In the genomic region with DNA sequence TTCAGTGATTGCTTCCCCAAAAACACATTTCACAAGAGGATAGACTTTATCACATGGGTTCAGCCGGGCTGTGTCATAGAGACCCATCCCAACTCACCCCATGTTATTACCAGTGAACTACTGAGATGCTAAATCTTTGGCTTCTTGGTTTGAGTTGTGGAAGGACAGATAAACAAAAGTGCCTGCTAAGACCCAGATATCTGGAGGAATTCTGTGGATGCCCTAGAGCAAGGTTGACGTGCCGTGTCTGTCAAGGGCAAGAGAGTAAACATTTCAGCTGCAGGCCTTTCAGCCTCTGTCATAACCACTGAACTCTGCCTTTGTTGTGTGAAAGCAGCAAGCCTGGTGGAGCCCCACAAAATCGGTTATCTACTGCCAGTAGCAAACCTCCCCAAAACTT, we compare ENCODE assay signal across 18 cellular contexts. TPM values are rescaled to one million over a fixed set of nuclear protein-coding genes. Genes with fewer than 3 reads are reported as not detected.
DNase-seq lines count a peak whose midpoint lies in the region; ATAC-seq and TF ChIP-seq lines count a peak whose summit lies in the region.
"Had no signal": no experiment of that assay in that cellular context is flagged by ENCODE, and none has a peak within 500 bp of the region (broad histone marks: within the 10 kb centered on the region; RNA-seq: fewer than 3 reads in every experiment).

No MANE protein-coding gene starts in this region.

- H2AK5ac ChIP-seq in trophoblast cell (ENCODE audit: low read length): no peak overlapping the region

- peaks cover 43 to 51% (median 46%) of the 10 kb centered on the region in 10 experiments for H3K4me1 ChIP-seq in BLaER1 treated with 17β-estradiol and CSF1 and Interleukin-3, amounts not matched to agents 10 nM and 100 nM
- peaks cover 4 to 9% of the 10 kb centered on the region in 2 experiments for H3K4me1 ChIP-seq in trophoblast cell (ENCODE audit: control insufficient read depth in 1 of 2, insufficient read depth in 2 of 2, low read length in 2 of 2)

- no peak overlapping the region for H3K4me3 ChIP-seq in BLaER1 treated with 17β-estradiol and CSF1 and Interleukin-3, amounts not matched to agents 10 nM and 100 nM
- no peak overlapping the region for H3K4me3 ChIP-seq in fibroblast of villous mesenchyme (ENCODE audit: low read depth, low read length)
- H3K4me3 ChIP-seq in trophoblast cell (ENCODE audit: low read depth, low read length): no peak overlapping the region
- H3K4me3 ChIP-seq: SJCRH30 had no signal

- H4K91ac ChIP-seq in trophoblast cell (ENCODE audit: low read depth, low read length): no peak overlapping the region

- no peak overlapping the region for H4K8ac ChIP-seq in trophoblast cell (ENCODE audit: low read depth, low read length)

- no peak overlapping the region for H3K14ac ChIP-seq in trophoblast cell (ENCODE audit: low read length)

- no peak overlapping the region for H2AFZ ChIP-seq in trophoblast cell (ENCODE audit: insufficient read depth, low read length, poor library complexity)

- no peak overlapping the region for H4K12ac ChIP-seq in trophoblast cell (ENCODE audit: low read depth, low read length)

- H3K4me2 ChIP-seq in BLaER1 treated with 17β-estradiol and CSF1 and Interleukin-3, amounts not matched to agents 10 nM and 100 nM: peak overlapping the region; percentile 58 to 79 (median 71); a peak in 18 of 22 replicates
- H3K4me2 ChIP-seq in trophoblast cell (ENCODE audit: low read length): no peak overlapping the region

- TF ChIP-seq CTCF in fibroblast of villous mesenchyme (IDR thresholded peaks at IDR 0.05; ENCODE audit: insufficient read depth, low read depth, low read length): no peak
- TF ChIP-seq CTCF in GM13976 (IDR thresholded peaks at IDR 0.05; ENCODE audit: borderline replicate concordance, control extremely low read depth, extremely low read depth, insufficient read depth, missing control alignments): no peak

- H3K79me1 ChIP-seq in trophoblast cell (ENCODE audit: low read length): peaks cover 2% of the 10 kb centered on the region

- 0 out of 22 replicates have a peak overlapping the region, but pooled peaks of 1 of the 11 experiments have one; percentile 8 for H3K27ac ChIP-seq in BLaER1 treated with 17β-estradiol and CSF1 and Interleukin-3, amounts not matched to agents 10 nM and 100 nM
- no peak overlapping the region for H3K27ac ChIP-seq in trophoblast cell (ENCODE audit: low read depth, low read length)

- H3K79me2 ChIP-seq in trophoblast cell (ENCODE audit: control insufficient read depth, insufficient read depth, low read length, poor library complexity): no peaks in the 10 kb centered on the region

- no peak overlapping the region for H2BK5ac ChIP-seq in trophoblast cell (ENCODE audit: low read depth, low read length, poor library complexity)

- in situ Hi-C loops in GM13976 (cut with MboI; ENCODE audit: low sequenced_read_pairs, unreplicated experiment): no loop called here

- peaks cover 5% of the 10 kb centered on the region for H3K27me3 Mint-ChIP-seq in activated T-cell treated with anti-CD3 and anti-CD28 coated beads, Interleukin-2, amount 50 U/mL, for 24 hours
- peaks cover 8% of the 10 kb centered on the region for H3K27me3 Mint-ChIP-seq in T-helper 17 cell

- H3K18ac ChIP-seq in trophoblast cell (ENCODE audit: low read length): no peak overlapping the region

- no peaks in the 10 kb centered on the region for H3K27me3 ChIP-seq in BLaER1 treated with 17β-estradiol and CSF1 and Interleukin-3, amounts not matched to agents 10 nM and 100 nM
- H3K27me3 ChIP-seq in trophoblast cell (ENCODE audit: insufficient read depth, low read length): no peaks in the 10 kb centered on the region
- H3K27me3 ChIP-seq: SJCRH30 had no signal

- DNase-seq in RPMI7951 (ENCODE audit: low read depth): peak; percentile 79
- peak; percentile 9 for DNase-seq in fibroblast of villous mesenchyme (ENCODE audit: low read depth)
- peak; percentile 48 to 69 for DNase-seq in trophoblast cell
- DNase-seq in GM13976 (ENCODE audit: low spot score): no peak
- DNase-seq in activated T-cell treated with anti-CD3 and anti-CD28 coated beads, Interleukin-2, amount 50 U/mL, for 24 hours: no peak
- no peak for DNase-seq in activated gamma-delta T cell (lab: John Stamatoyannopoulos, UW)
- DNase-seq in T-helper 17 cell: no peak
- DNase-seq: CD4-positive, alpha-beta T cell; NCI-H187 treated with DMSO at 0.1 percent for 48 hours; NCI-H2171 treated with DMSO at 0.1 percent for 48 hours; NCI-H774; RPMI8226 had no signal

- peaks cover 0 to 16% (median 9%) of the 10 kb centered on the region in 11 experiments; a peak in 15 of 22 replicates for H3K9me3 ChIP-seq in BLaER1 treated with 17β-estradiol and CSF1 and Interleukin-3, amounts not matched to agents 10 nM and 100 nM (replicated peaks in 1 of 11)
- H3K9me3 ChIP-seq in trophoblast cell (ENCODE audit: insufficient read depth, low read depth, low read length) (no peaks in the 10 kb centered on the region), T-helper 17 cell (ENCODE audit: control insufficient read depth, low read length, poor library complexity, severe bottlenecking) (no peaks in the 10 kb centered on the region)
- H3K9me3 ChIP-seq: SJCRH30 had no signal

- H3K27ac Mint-ChIP-seq in activated T-cell treated with anti-CD3 and anti-CD28 coated beads, Interleukin-2, amount 50 U/mL, for 24 hours: no peak overlapping the region
- H3K27ac Mint-ChIP-seq in T-helper 17 cell: no peak overlapping the region
- H3K27ac Mint-ChIP-seq: CD4-positive, alpha-beta T cell had no signal

- H3K36me3 ChIP-seq in BLaER1 treated with 17β-estradiol and CSF1 and Interleukin-3, amounts not matched to agents 10 nM and 100 nM: no peaks in the 10 kb centered on the region
- no peaks in the 10 kb centered on the region for H3K36me3 ChIP-seq in trophoblast cell (ENCODE audit: control insufficient read depth in 1 of 2, insufficient read depth in 2 of 2, low read length in 2 of 2)
- H3K36me3 ChIP-seq: SJCRH30 had no signal

- H3K9me3 Mint-ChIP-seq in activated T-cell treated with anti-CD3 and anti-CD28 coated beads, Interleukin-2, amount 50 U/mL, for 24 hours: peaks cover 3% of the 10 kb centered on the region
- H3K9me3 Mint-ChIP-seq: CD4-positive, alpha-beta T cell had no signal

- no peaks in the 10 kb centered on the region for H4K20me1 ChIP-seq in BLaER1 treated with 17β-estradiol and CSF1 and Interleukin-3, amounts not matched to agents 10 nM and 100 nM

- no peaks in the 10 kb centered on the region for H3K36me3 Mint-ChIP-seq in activated T-cell treated with anti-CD3 and anti-CD28 coated beads, Interleukin-2, amount 50 U/mL, for 24 hours (ENCODE audit: low read depth)
- H3K36me3 Mint-ChIP-seq in T-helper 17 cell (ENCODE audit: low read depth): no peaks in the 10 kb centered on the region

- H3K4me3 Mint-ChIP-seq in activated T-cell treated with anti-CD3 and anti-CD28 coated beads, Interleukin-2, amount 50 U/mL, for 24 hours: no peak overlapping the region
- no peak overlapping the region for H3K4me3 Mint-ChIP-seq in T-helper 17 cell
- H3K4me3 Mint-ChIP-seq: CD4-positive, alpha-beta T cell had no signal

- H3K4ac ChIP-seq in trophoblast cell (ENCODE audit: low read depth, low read length): no peak overlapping the region

- H3K9ac ChIP-seq in BLaER1 treated with 17β-estradiol and CSF1 and Interleukin-3, amounts not matched to agents 10 nM and 100 nM: no peak overlapping the region
- H3K9ac ChIP-seq in trophoblast cell (ENCODE audit: low read length): no peak overlapping the region

- no peak for ATAC-seq in T-helper 17 cell
- ATAC-seq: HepG2 had no signal

- H3K4me1 Mint-ChIP-seq in activated T-cell treated with anti-CD3 and anti-CD28 coated beads, Interleukin-2, amount 50 U/mL, for 24 hours (ENCODE audit: low read depth): no peaks in the 10 kb centered on the region
- H3K4me1 Mint-ChIP-seq in T-helper 17 cell: peaks cover 2% of the 10 kb centered on the region

- no peak overlapping the region for H2BK12ac ChIP-seq in trophoblast cell (ENCODE audit: low read length)

- no peak overlapping the region for H3K23ac ChIP-seq in trophoblast cell (ENCODE audit: low read length)

- H2BK120ac ChIP-seq in trophoblast cell (ENCODE audit: insufficient read depth, low read length, poor library complexity): no peak overlapping the region

- no CpG with 5 or more reads among the region's 4 CpGs for WGBS in trophoblast cell (ENCODE audit: extremely low coverage, insufficient coverage, insufficient read length)

RNA-seq across cellular contexts. Expression of a gene that starts 11.2 kb away (rescaled TPM):
- 18.0 and 19.6 TPM in 2 replicates for total RNA-seq in RPMI7951 (2014; rRNA removed; shearing (Covaris generic))
- total RNA-seq in fibroblast of villous mesenchyme (under 0.01 and 0.32 TPM in 2 replicates), T-helper 17 cell (1 to 10 TPM; 1.0 to 1.1 TPM)
- polyA plus RNA-seq in trophoblast cell (2013): 0.70 and 0.90 TPM in 2 replicates
- total RNA-seq: A673, HepG2, SJCRH30 had no signal

RNA-seq across cellular contexts. Expression of a gene that starts 25.5 kb away (rescaled TPM):
- total RNA-seq in RPMI7951 (2014; rRNA removed; shearing (Covaris generic)): under 0.01 TPM in 1 of 2 replicates, not detected in the other
- total RNA-seq in fibroblast of villous mesenchyme (under 0.01 TPM in 2 replicates), T-helper 17 cell (1 to 10 TPM; 2.1 to 6.4 TPM)
- under 0.01 TPM in 1 of 2 replicates, not detected in the other for polyA plus RNA-seq in trophoblast cell (2013)
- total RNA-seq: HepG2, NCI-H460, SJCRH30 had no signal
- polyA plus RNA-seq: HepG2 had no signal

RNA-seq across cellular contexts. Expression of a gene that starts 25.5 kb away (rescaled TPM):
- total RNA-seq in RPMI7951 (2014; rRNA removed; shearing (Covaris generic)): not detected in 2 replicates
- not detected in 2 replicates for total RNA-seq in fibroblast of villous mesenchyme
- not detected in 2 replicates for polyA plus RNA-seq in trophoblast cell (2013)
- not detected for total RNA-seq in T-helper 17 cell
- total RNA-seq: A673; CD4-positive, alpha-beta T cell; Daoy; HepG2; NCI-H460; SJCRH30 had no signal
- polyA plus RNA-seq: HepG2 had no signal

Comparison
In these comparisons a context has a peak if more than half of its experiments do, and no peak if none do; other contexts are left out.
1. DNase-seq: peak in RPMI7951 (single experiment), fibroblast of villous mesenchyme (single experiment) and trophoblast cell (2 of 2); none in GM13976 (single experiment), activated T-cell treated with anti-CD3 and anti-CD28 coated beads, Interleukin-2, amount 50 U/mL, for 24 hours (single experiment), activated gamma-delta T cell (single experiment) and T-helper 17 cell (0 of 3).